ENCODE assay signal across 12 cellular contexts in genomic region chr17:19361326-19361725, GRCh38. TPM values are rescaled to one million over a fixed set of nuclear protein-coding genes. Genes with fewer than 3 reads are reported as not detected.
DNase-seq lines count a peak whose midpoint lies in the region; ATAC-seq and TF ChIP-seq lines count a peak whose summit lies in the region.
"Had no signal": no experiment of that assay in that cellular context is flagged by ENCODE, and none has a peak within 500 bp of the region (broad histone marks: within the 10 kb centered on the region; RNA-seq: fewer than 3 reads in every experiment).

No MANE protein-coding gene starts in this region.

- H3K4me3 Mint-ChIP-seq in Caco-2 (ENCODE audit: unreplicated experiment): peak overlapping the region; percentile 80
- peak overlapping the region; percentile 86 to 96 (median 91) for H3K4me3 Mint-ChIP-seq in brain
- H3K4me3 Mint-ChIP-seq in nephron: peak overlapping the region; percentile 87 to 93 (median 91)
- no peak overlapping the region for H3K4me3 Mint-ChIP-seq in activated CD8-positive, alpha-beta memory T cell treated with anti-CD3 and anti-CD28 coated beads, Interleukin-2, amount 10 ng/mL, durations not matched to agents 7 days and 5 days

- DNase-seq in Caco-2 (peak in 1 of 2 experiments; percentile 30), AG08396 (ENCODE audit: low spot score) (no peak), NCI-H2196 treated with DMSO at 0.1 percent for 48 hours (lab: John Stamatoyannopoulos, UW; ENCODE audit: unreplicated experiment) (no peak)
- no peak for DNase-seq in activated CD8-positive, alpha-beta memory T cell treated with anti-CD3 and anti-CD28 coated beads, Interleukin-2, amount 10 ng/mL, durations not matched to agents 7 days and 5 days
- DNase-seq: DND-41, kidney, NCI-H187 had no signal

- no TSS peak for BruUV-seq in Caco-2 (replicated peaks; lab: Mats Ljungman, UMichigan)

- H3K36me3 ChIP-seq in Caco-2 (ENCODE audit: control insufficient read depth, insufficient read depth, low read length) (no peaks in the 10 kb centered on the region), HUES64 (ENCODE audit: insufficient read depth, low read length) (peaks cover 11% of the 10 kb centered on the region; the same call in 1 of the 2 replicates)
- H3K36me3 ChIP-seq: SJSA1 had no signal

- CTCF ChIA-PET in Caco-2 (lab: Charles Lee): interaction anchor here (2.4 kb wide), 1 partner anchor 17 kb away, joined by 69 read pairs; the partner anchor contains the start of gene MAPK7
- CTCF ChIA-PET in activated CD8-positive, alpha-beta memory T cell treated with anti-CD3 and anti-CD28 coated beads, Interleukin-2, amount 10 ng/mL, durations not matched to agents 7 days and 5 days (lab: Charles Lee): interaction anchor here (1.0 to 8.9 kb wide), 3 partner anchors 14 to 86 kb away, joined by 4 to 114 read pairs (median 46); partner anchors contain the start of gene MAPK7

- H3K9me3 Mint-ChIP-seq in Caco-2 (ENCODE audit: unreplicated experiment) (no peaks in the 10 kb centered on the region), brain (no peaks in the 10 kb centered on the region), nephron (no peaks in the 10 kb centered on the region)
- H3K9me3 Mint-ChIP-seq in activated CD8-positive, alpha-beta memory T cell treated with anti-CD3 and anti-CD28 coated beads, Interleukin-2, amount 10 ng/mL, durations not matched to agents 7 days and 5 days (ENCODE audit: low read depth): no peaks in the 10 kb centered on the region

- H3K4me3 ChIP-seq in Caco-2 (ENCODE audit: low read depth, low read length): no peak overlapping the region
- peak overlapping the region; percentile 75 for H3K4me3 ChIP-seq in HUES64 (ENCODE audit: low read length)

- H3K4me1 ChIP-seq in Caco-2 (peaks cover 6% of the 10 kb centered on the region), HUES64 (ENCODE audit: insufficient read depth, low read length) (no peaks in the 10 kb centered on the region)

- no peaks in the 10 kb centered on the region; the same call in 1 of the 2 replicates for H3K27me3 ChIP-seq in Caco-2 (replicated peaks; ENCODE audit: control insufficient read depth, insufficient read depth, low read length)
- no peaks in the 10 kb centered on the region for H3K27me3 ChIP-seq in HUES64 (ENCODE audit: insufficient read depth, low read length)
- H3K27me3 ChIP-seq: SJSA1 had no signal

- ATAC-seq in GM18502 (IDR thresholded peaks at IDR 0.05; ENCODE audit: poor library complexity, unreplicated experiment): no peak
- ATAC-seq in activated CD8-positive, alpha-beta memory T cell treated with anti-CD3 and anti-CD28 coated beads, Interleukin-2, amount 10 ng/mL, durations not matched to agents 7 days and 5 days: no peak

- H3K27me3 Mint-ChIP-seq in Caco-2 (ENCODE audit: insufficient read depth, unreplicated experiment) (no peaks in the 10 kb centered on the region), brain (peaks cover 3% of the 10 kb centered on the region), nephron (ENCODE audit: low read depth) (no peaks in the 10 kb centered on the region)
- H3K27me3 Mint-ChIP-seq in activated CD8-positive, alpha-beta memory T cell treated with anti-CD3 and anti-CD28 coated beads, Interleukin-2, amount 10 ng/mL, durations not matched to agents 7 days and 5 days: peaks cover 16% of the 10 kb centered on the region

- POLR2A ChIA-PET in Caco-2 (lab: Charles Lee): interaction anchor here (3.1 kb wide), 1 partner anchor 16 kb away, joined by 30 read pairs; the partner anchor contains the start of gene MAPK7

- H3K27ac Mint-ChIP-seq in Caco-2 (ENCODE audit: unreplicated experiment): peak overlapping the region; percentile 39
- peak overlapping the region; percentile 86 to 96 (median 93) for H3K27ac Mint-ChIP-seq in brain
- peak overlapping the region; percentile 20 to 60 (median 24) for H3K27ac Mint-ChIP-seq in nephron
- no peak overlapping the region for H3K27ac Mint-ChIP-seq in activated CD8-positive, alpha-beta memory T cell treated with anti-CD3 and anti-CD28 coated beads, Interleukin-2, amount 10 ng/mL, durations not matched to agents 7 days and 5 days

- 79% methylated on average over 5 of the region's 6 CpGs for WGBS in HUES64

- no peak overlapping the region for H3K27ac ChIP-seq in HUES64 (ENCODE audit: low read depth, low read length)

- H3K9me3 ChIP-seq in Caco-2 (no peaks in the 10 kb centered on the region), HUES64 (ENCODE audit: insufficient read depth, low read depth, low read length) (no peaks in the 10 kb centered on the region)
- H3K9me3 ChIP-seq: SJSA1 had no signal

- H3K36me3 Mint-ChIP-seq in Caco-2 (ENCODE audit: insufficient read depth, unreplicated experiment) (no peaks in the 10 kb centered on the region), brain (peaks cover 14% of the 10 kb centered on the region), nephron (ENCODE audit: low read depth) (peaks cover 13% of the 10 kb centered on the region)
- H3K36me3 Mint-ChIP-seq in activated CD8-positive, alpha-beta memory T cell treated with anti-CD3 and anti-CD28 coated beads, Interleukin-2, amount 10 ng/mL, durations not matched to agents 7 days and 5 days: no peaks in the 10 kb centered on the region

- intact Hi-C loops in Caco-2 (cut with micrococcal nuclease; ENCODE audit: unreplicated experiment): no loop called here

- H3K4me1 Mint-ChIP-seq in Caco-2 (ENCODE audit: low read depth, unreplicated experiment): no peaks in the 10 kb centered on the region
- peaks cover 47% of the 10 kb centered on the region for H3K4me1 Mint-ChIP-seq in brain
- peaks cover 55% of the 10 kb centered on the region for H3K4me1 Mint-ChIP-seq in nephron
- peaks cover 10% of the 10 kb centered on the region for H3K4me1 Mint-ChIP-seq in activated CD8-positive, alpha-beta memory T cell treated with anti-CD3 and anti-CD28 coated beads, Interleukin-2, amount 10 ng/mL, durations not matched to agents 7 days and 5 days

- H3K9ac ChIP-seq in HUES64 (ENCODE audit: low read depth, low read length): no peak overlapping the region

- TF ChIP-seq CTCF in Caco-2 (IDR thresholded peaks at IDR 0.05; ENCODE audit: insufficient read depth in 1 of 2, low read depth in 1 of 2, low read length in 1 of 2, severe bottlenecking in 1 of 2, unreplicated experiment in 1 of 2): no peak
- TF ChIP-seq CTCF in brain (conservative IDR thresholded peaks at IDR 0.05): no peak
- no peak for TF ChIP-seq CTCF in nephron (IDR thresholded peaks at IDR 0.05; ENCODE audit: unreplicated experiment in 3 of 3)

RNA-seq across cellular contexts. Expression of gene B9D1, which starts 1.2 kb away (rescaled TPM):
- total RNA-seq in Caco-2 (2022): 8.1 and 11.5 TPM in 2 replicates
- 25.8 TPM for polyA plus RNA-seq in HUES64 (2013, experiment 1 of 2)
- polyA plus RNA-seq in HUES64 (2013, experiment 2 of 2): 26.4 TPM
- polyA plus RNA-seq in brain (ENCODE audit: insufficient read depth, low read depth, low replicate concordance): 46.8 TPM
- 1 to 10 TPM; 1.1 to 2.6 TPM for total RNA-seq in activated CD8-positive, alpha-beta memory T cell treated with anti-CD3 and anti-CD28 coated beads, Interleukin-2, amount 10 ng/mL, durations not matched to agents 7 days and 5 days

RNA-seq across cellular contexts. Expression of gene MAPK7, which starts 17.0 kb away (rescaled TPM):
- 20.8 and 22.1 TPM in 2 replicates for total RNA-seq in Caco-2 (2022)
- 29.0 TPM for polyA plus RNA-seq in HUES64 (2013, experiment 1 of 2)
- 25.9 TPM for polyA plus RNA-seq in HUES64 (2013, experiment 2 of 2)
- polyA plus RNA-seq in brain (ENCODE audit: insufficient read depth, low read depth, low replicate concordance): 38.3 TPM
- 10 to 100 TPM; 16.9 to 27.8 TPM for total RNA-seq in activated CD8-positive, alpha-beta memory T cell treated with anti-CD3 and anti-CD28 coated beads, Interleukin-2, amount 10 ng/mL, durations not matched to agents 7 days and 5 days

RNA-seq across cellular contexts. Expression of gene MFAP4, which starts 25.7 kb away (rescaled TPM):
- not detected in 2 replicates for total RNA-seq in Caco-2 (2022)
- polyA plus RNA-seq in HUES64 (2013, experiment 1 of 2): 5.8 TPM
- polyA plus RNA-seq in HUES64 (2013, experiment 2 of 2): 5.0 TPM
- polyA plus RNA-seq in brain (ENCODE audit: insufficient read depth, low read depth, low replicate concordance): 30.0 TPM
- not detected for total RNA-seq in activated CD8-positive, alpha-beta memory T cell treated with anti-CD3 and anti-CD28 coated beads, Interleukin-2, amount 10 ng/mL, durations not matched to agents 7 days and 5 days

RNA-seq across cellular contexts. Expression of gene RNF112, which starts 49.7 kb away (rescaled TPM):
- total RNA-seq in Caco-2 (2022): 0.16 TPM in 1 of 2 replicates, not detected in the other
- 1.1 TPM for polyA plus RNA-seq in HUES64 (2013, experiment 1 of 2)
- polyA plus RNA-seq in HUES64 (2013, experiment 2 of 2): 1.2 TPM
- 14.3 TPM for polyA plus RNA-seq in brain (ENCODE audit: insufficient read depth, low read depth, low replicate concordance)
- total RNA-seq in activated CD8-positive, alpha-beta memory T cell treated with anti-CD3 and anti-CD28 coated beads, Interleukin-2, amount 10 ng/mL, durations not matched to agents 7 days and 5 days: under 1 TPM; 0.14 to 0.20 TPM
- total RNA-seq: SJSA1 had no signal
